In genomic region chr2:45009928-45010705, GRCh38 we compare ENCODE assay signal across 8 cellular contexts. TPM values are rescaled to one million over a fixed set of nuclear protein-coding genes. Genes with fewer than 3 reads are reported as not detected.
A peak's percentile ranks its signal among the peaks of the same experiment; 100 is the strongest.
DNase-seq lines count a peak whose midpoint lies in the region; ATAC-seq, FAIRE-seq and TF ChIP-seq lines count a peak whose summit lies in the region.

No MANE protein-coding gene starts in this region.

- CTCF ChIA-PET in HepG2 (lab: Yijun Ruan, JAX; ENCODE audit: low intra/inter-chr PET ratio, low total read pairs) = no interaction called here

- TF ChIP-seq RAD21 in HepG2 (CRISPR knock-in tag; IDR thresholded peaks at IDR 0.05) = no peak

- peak overlapping the region; percentile 91 for H3K4me3 Mint-ChIP-seq in type B pancreatic cell

- H3K27ac ChIP-seq in coronary artery = peak overlapping the region; percentile 87
- H3K27ac ChIP-seq in HepG2 (ENCODE audit: extremely low read length, insufficient read depth, low read length) = no peak overlapping the region

- H3K4me2 ChIP-seq in HepG2 (ENCODE audit: low read depth, low read length) = peak overlapping the region; percentile 59

- H3K4me1 ChIP-seq in HepG2 (ENCODE audit: insufficient read depth, low read length) = 0 out of 2 replicates have a peak, but pooled peaks cover 6% of the 10 kb centered on the region

- H3K9ac ChIP-seq in HepG2 (ENCODE audit: insufficient read depth, low read depth, low read length) = no peak overlapping the region

- H3K27me3 ChIP-seq in HepG2 (ENCODE audit: control insufficient read depth in 1 of 2, insufficient read depth in 2 of 2, low read length in 2 of 2) = peaks cover 12 to 78% of the 10 kb centered on the region in 2 experiments

- no peak overlapping the region for H2AFZ ChIP-seq in HepG2 (ENCODE audit: low read length)

- no TSS peak for BruUV-seq in HepG2 (replicated peaks; lab: Mats Ljungman, UMichigan)

- POLR2A ChIA-PET in HepG2 (lab: Yijun Ruan, JAX) = no interaction called here

- no peak for TF ChIP-seq POLR2A in HepG2 (IDR thresholded peaks at IDR 0.05; ENCODE audit: insufficient read depth in 1 of 2, low read depth in 2 of 2, low read length in 2 of 2)

- FAIRE-seq in HepG2 (lab: Jason Lieb, UNC) = no peak

- no peaks in the 10 kb centered on the region for H3K9me3 ChIP-seq in HepG2 (ENCODE audit: low read length)

- H3K4me3 ChIP-seq in coronary artery (peak overlapping the region; percentile 84), HepG2 (replicated peaks in 1 of 3; ENCODE audit: insufficient read depth in 1 of 3, low read depth in 2 of 3, low read length in 3 of 3) (peak overlapping the region in 1 of 3 experiments; percentile 53; a peak in 1 of 6 replicates)

- H3K9me3 Mint-ChIP-seq in type B pancreatic cell = no peaks in the 10 kb centered on the region

- WGBS in HepG2 (ENCODE audit: low lambda C conversion rate) = 30% methylated on average over 49 of the region's 56 CpGs

- TF ChIP-seq CTCF in coronary artery (IDR thresholded peaks at IDR 0.05) (no peak), HepG2 (CRISPR knock-in tag; IDR thresholded peaks at IDR 0.05) (no peak), type B pancreatic cell (conservative IDR thresholded peaks at IDR 0.05) (no peak)

- peaks cover 13% of the 10 kb centered on the region for H3K4me1 Mint-ChIP-seq in type B pancreatic cell (ENCODE audit: unreplicated experiment)

- TF ChIP-seq EP300 in HepG2 (IDR thresholded peaks at IDR 0.05; ENCODE audit: low read depth in 2 of 2, low read length in 2 of 2) (no peak), HepG2 (CRISPR knock-in tag; IDR thresholded peaks at IDR 0.05; ENCODE audit: borderline replicate concordance) (no peak)

- no peaks in the 10 kb centered on the region for H4K20me1 ChIP-seq in HepG2 (ENCODE audit: insufficient read depth, low read length)

- peaks cover 15% of the 10 kb centered on the region for H3K36me3 Mint-ChIP-seq in type B pancreatic cell

- H3K27ac Mint-ChIP-seq in type B pancreatic cell = peak overlapping the region; percentile 73

- peaks cover 86% of the 10 kb centered on the region for H3K27me3 Mint-ChIP-seq in type B pancreatic cell

- in situ Hi-C loops in HepG2 (cut with HindIII; ENCODE audit: extremely low pct_ligation_motif_present, low pct_unique_long_range_greater_than_20kb) = no loop called here

- no peaks in the 10 kb centered on the region for H3K36me3 ChIP-seq in HepG2 (replicated peaks in 1 of 2; ENCODE audit: control insufficient read depth in 1 of 2, insufficient read depth in 2 of 2, low read length in 2 of 2)

- DNase-seq in Daoy (ENCODE audit: low read depth) = peak; percentile 82
- DNase-seq in NCI-H2196 treated with DMSO at 0.1 percent for 48 hours (lab: John Stamatoyannopoulos, UW; ENCODE audit: unreplicated experiment) = peak; percentile 77
- DNase-seq in coronary artery (ENCODE audit: low spot score) = peak; percentile 89
- DNase-seq in HepG2 (ENCODE audit: low spot score) = no peak
- DNase-seq in type B pancreatic cell (ENCODE audit: extremely low spot score, unreplicated experiment) = no peak

- no peaks in the 10 kb centered on the region for H3K79me2 ChIP-seq in HepG2 (ENCODE audit: insufficient read depth, low read length)

- intact Hi-C loops in HepG2 (cut with micrococcal nuclease; ENCODE audit: unreplicated experiment) = no loop called here

- ATAC-seq in HepG2 = peak; percentile 40
- no peak for ATAC-seq in HG02884 (IDR thresholded peaks at IDR 0.05; ENCODE audit: unreplicated experiment)
- no peak for ATAC-seq in HG02938 (IDR thresholded peaks at IDR 0.05; ENCODE audit: unreplicated experiment)
- ATAC-seq in HG02610 (IDR thresholded peaks at IDR 0.05; ENCODE audit: unreplicated experiment) = no peak

TF ChIP-seq in HepG2, 621 proteins besides CTCF, POLR2A, EP300 and RAD21:
- TF ChIP-seq, protein P1, sequence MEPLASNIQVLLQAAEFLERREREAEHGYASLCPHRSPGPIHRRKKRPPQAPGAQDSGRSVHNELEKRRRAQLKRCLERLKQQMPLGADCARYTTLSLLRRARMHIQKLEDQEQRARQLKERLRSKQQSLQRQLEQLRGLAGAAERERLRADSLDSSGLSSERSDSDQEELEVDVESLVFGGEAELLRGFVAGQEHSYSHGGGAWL (CRISPR knock-in tag; IDR thresholded peaks at IDR 0.05) = no peak
- TF ChIP-seq HES4 (CRISPR knock-in tag; IDR thresholded peaks at IDR 0.05; ENCODE audit: borderline replicate concordance) (0 out of 2 replicates have a peak, but pooled peaks have one; percentile 22), ZNF513 (CRISPR knock-in tag; conservative IDR thresholded peaks at IDR 0.05) (no peak), ZNF354B (CRISPR knock-in tag; IDR thresholded peaks at IDR 0.05) (no peak), EZH2 (conservative IDR thresholded peaks at IDR 0.05; ENCODE audit: low read depth, low read length) (peak; percentile 94), SMC3 (IDR thresholded peaks at IDR 0.05; ENCODE audit: low read length) (no peak), HDAC6 (IDR thresholded peaks at IDR 0.05; ENCODE audit: low read depth, low read length) (no peak)
TF ChIP-seq in HepG2: peak in this region for 2.

RNA-seq across cellular contexts. Expression of gene SIX2, which starts 0.9 kb away (rescaled TPM):
- 11.4 and 12.2 TPM in 2 replicates for total RNA-seq in Daoy (2014; rRNA removed; shearing (Covaris generic))
- total RNA-seq in HepG2 (2016; rRNA removed; fragmentation: Illumina TruSeq; extraction: Trizol) = not detected in 2 replicates
- total RNA-seq in HepG2 (2016; cell fraction: cytosol; rRNA removed; fragmentation: Illumina TruSeq; extraction: Trizol; ENCODE audit: low read depth) = not detected in 2 replicates
- not detected in 2 replicates for total RNA-seq in HepG2 (2016; cell fraction: insoluble cytoplasmic fraction; rRNA removed; fragmentation: Illumina TruSeq; extraction: Trizol)
- not detected in 2 replicates for total RNA-seq in HepG2 (2016; cell fraction: membrane; rRNA removed; fragmentation: Illumina TruSeq; extraction: Trizol)
- not detected in 2 replicates for total RNA-seq in HepG2 (2016; cell fraction: nucleus; rRNA removed; fragmentation: Illumina TruSeq; extraction: Trizol)
- not detected in 2 replicates for polyA plus RNA-seq in HepG2 (2011; rRNA removed)
- polyA plus RNA-seq in HepG2 (2011; cell fraction: cytosol; rRNA removed) = not detected in 2 replicates
- polyA plus RNA-seq in HepG2 (2011; cell fraction: nucleus; rRNA removed) = not detected in 2 replicates
- not detected in 2 replicates for polyA plus RNA-seq in HepG2 (2012)
- not detected in 2 replicates for polyA plus RNA-seq in HepG2 (2016; cell fraction: cytosol; fragmentation: Illumina TruSeq; extraction: Trizol; ENCODE audit: low read depth)
- polyA plus RNA-seq in HepG2 (2016; cell fraction: insoluble cytoplasmic fraction; fragmentation: Illumina TruSeq; extraction: Trizol; ENCODE audit: low read depth) = not detected in 2 replicates
- polyA plus RNA-seq in HepG2 (2016; cell fraction: membrane; fragmentation: Illumina TruSeq; extraction: Trizol; ENCODE audit: low read depth) = not detected in 2 replicates
- polyA plus RNA-seq in HepG2 (2016; cell fraction: nucleus; fragmentation: Illumina TruSeq; extraction: Trizol; ENCODE audit: insufficient read depth, low read depth) = not detected in 2 replicates
- polyA minus RNA-seq in HepG2 (2011; rRNA and poly(A)+ RNA removed; ENCODE audit: low replicate concordance) = 17.4 TPM in 1 of 2 replicates, not detected in the other
- polyA minus RNA-seq in HepG2 (2011; cell fraction: cytosol; rRNA and poly(A)+ RNA removed) = not detected in 2 replicates
- 0.26 TPM in 1 of 2 replicates, not detected in the other for polyA minus RNA-seq in HepG2 (2011; cell fraction: nucleus; rRNA and poly(A)+ RNA removed)
- total RNA-seq in type B pancreatic cell (ENCODE audit: low replicate concordance) = 1.9 and 13.8 TPM in 2 replicates

Comparison
In these comparisons a context has a peak if more than half of its experiments do, and no peak if none do; other contexts are left out.
1. DNase-seq: peak in Daoy (single experiment), NCI-H2196 treated with DMSO at 0.1 percent for 48 hours (single experiment) and coronary artery (single experiment); none in HepG2 (single experiment) and type B pancreatic cell (single experiment).